Comparison of ENCODE assay signal across 26 cellular contexts in the genomic region with DNA sequence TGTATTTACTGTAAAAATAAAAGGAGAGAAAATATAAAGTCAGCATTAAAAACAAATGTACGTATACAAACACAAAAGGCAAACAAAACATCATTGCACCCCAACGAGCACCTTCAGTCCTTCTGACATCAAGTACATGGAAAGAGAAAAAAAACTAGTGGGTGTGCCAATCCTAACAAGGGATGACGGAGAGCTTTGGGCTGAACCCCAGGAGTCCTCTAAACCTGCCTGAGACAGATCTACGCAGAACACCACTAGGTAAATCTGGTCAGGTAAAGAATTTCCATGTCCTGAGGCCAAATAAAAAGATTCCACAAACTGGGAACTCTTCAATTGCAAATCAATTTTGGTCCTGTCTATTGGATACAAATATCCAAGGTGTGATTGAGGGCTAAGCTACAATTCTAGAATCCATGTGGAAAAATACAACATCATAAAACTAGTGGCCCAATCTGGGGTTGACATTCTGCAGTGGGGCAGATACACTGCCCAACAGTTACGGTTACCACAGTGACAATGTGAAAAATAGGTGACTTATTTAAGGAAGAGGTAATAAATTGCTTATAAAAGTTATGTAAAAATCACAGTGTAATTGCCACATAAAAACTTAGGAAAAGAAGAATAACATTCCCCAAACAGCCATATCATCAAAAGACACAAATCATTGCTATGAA.
"Had no signal": no experiment of that assay in that cellular context is flagged by ENCODE, and none has a peak within 500 bp of the region (broad histone marks: within the 10 kb centered on the region; RNA-seq: fewer than 3 reads in every experiment).

No MANE protein-coding gene starts in this region.

- H3K27ac Mint-ChIP-seq: activated B cell treated with CpG ODN at 0.5 μM for 24 hours; activated CD4-positive, alpha-beta T cell treated with anti-CD3 and anti-CD28 coated beads for 36 hours; activated naive CD8-positive, alpha-beta T cell treated with anti-CD3 and anti-CD28 coated beads for 36 hours; activated T-cell treated with anti-CD3 and anti-CD28 coated beads, Interleukin-2, amount 50 U/mL, for 24 hours; activated T-helper 17 cell treated with anti-CD3 and anti-CD28 coated beads, Interleukin-2, amount 50 U/mL, for 72 hours; memory B cell; stimulated activated memory B cell treated with anti-CD40 and anti-IgM and Interleukin-4, amounts not matched to agents 10 μg/mL and 1 μg/mL and 100 μg/mL, for 72 hours had no signal

- H3K9me3 Mint-ChIP-seq: activated B cell treated with CpG ODN at 0.5 μM for 24 hours; activated naive CD8-positive, alpha-beta T cell treated with anti-CD3 and anti-CD28 coated beads for 36 hours; activated T-cell treated with anti-CD3 and anti-CD28 coated beads, Interleukin-2, amount 50 U/mL, for 24 hours; activated T-helper 17 cell treated with anti-CD3 and anti-CD28 coated beads, Interleukin-2, amount 50 U/mL, for 72 hours; memory B cell; naive thymus-derived CD4-positive, alpha-beta T cell; neural crest cell; stimulated activated memory B cell treated with anti-CD40 and anti-IgM and Interleukin-4, amounts not matched to agents 10 μg/mL and 1 μg/mL and 100 μg/mL, for 72 hours had no signal

- H3K4me1 ChIP-seq: breast epithelium, gastroesophageal sphincter, left ventricle myocardium inferior had no signal

- H3K27me3 Mint-ChIP-seq: activated B cell treated with CpG ODN at 0.5 μM for 24 hours; activated CD4-positive, alpha-beta T cell treated with anti-CD3 and anti-CD28 coated beads for 36 hours; activated naive CD8-positive, alpha-beta T cell treated with anti-CD3 and anti-CD28 coated beads for 36 hours; activated T-cell treated with anti-CD3 and anti-CD28 coated beads, Interleukin-2, amount 50 U/mL, for 24 hours; activated T-helper 17 cell treated with anti-CD3 and anti-CD28 coated beads, Interleukin-2, amount 50 U/mL, for 72 hours; memory B cell; naive thymus-derived CD4-positive, alpha-beta T cell; stimulated activated memory B cell treated with anti-CD40 and anti-IgM and Interleukin-4, amounts not matched to agents 10 μg/mL and 1 μg/mL and 100 μg/mL, for 72 hours had no signal

- H3K27ac ChIP-seq: breast epithelium, coronary artery, epithelial cell of prostate, gastroesophageal sphincter, left ventricle myocardium inferior, right lobe of liver had no signal

- DNase-seq: activated B cell treated with CpG ODN at 0.5 μM for 24 hours; activated CD4-positive, alpha-beta T cell treated with anti-CD3 and anti-CD28 coated beads for 36 hours; activated CD4-positive, alpha-beta T cell treated with anti-CD3 and anti-CD28 coated beads, Interleukin-2, amount 50 U/mL, for 4 hours; activated CD8-positive, alpha-beta memory T cell treated with anti-CD3 and anti-CD28 coated beads for 24 hours; activated CD8-positive, alpha-beta memory T cell treated with anti-CD3 and anti-CD28 coated beads, Interleukin-2, amount 50 U/mL, for 4 hours; activated naive CD8-positive, alpha-beta T cell treated with anti-CD3 and anti-CD28 coated beads for 36 hours; activated T-cell treated with anti-CD3 and anti-CD28 coated beads, Interleukin-2, amount 50 U/mL, for 24 hours; cerebellar nuclear complex; head of caudate nucleus; hypothalamus; left ventricle myocardium inferior; naive thymus-derived CD4-positive, alpha-beta T cell; posterior cingulate gyrus; right lobe of liver; small intestine; stimulated activated CD4-positive, alpha-beta T cell treated with anti-CD3 and anti-CD28 coated beads, Interleukin-2, amount 100 ng/mL, for 24 hours; T-helper 9 cell; trophoblast cell had no signal

- H3K36me3 ChIP-seq: breast epithelium, gastroesophageal sphincter, left ventricle myocardium inferior, right lobe of liver had no signal

- H3K4me1 Mint-ChIP-seq: activated B cell treated with CpG ODN at 0.5 μM for 24 hours; activated naive CD8-positive, alpha-beta T cell treated with anti-CD3 and anti-CD28 coated beads for 36 hours; memory B cell; stimulated activated memory B cell treated with anti-CD40 and anti-IgM and Interleukin-4, amounts not matched to agents 10 μg/mL and 1 μg/mL and 100 μg/mL, for 72 hours had no signal

- ATAC-seq: activated CD4-positive, alpha-beta T cell treated with anti-CD3 and anti-CD28 coated beads for 36 hours; activated T-helper 17 cell treated with anti-CD3 and anti-CD28 coated beads, Interleukin-2, amount 50 U/mL, for 72 hours; gastroesophageal sphincter; naive thymus-derived CD4-positive, alpha-beta T cell; right lobe of liver; stimulated activated memory B cell treated with anti-CD40 and anti-IgM and Interleukin-4, amounts not matched to agents 10 μg/mL and 1 μg/mL and 100 μg/mL, for 72 hours had no signal

- H3K4me3 Mint-ChIP-seq: activated B cell treated with CpG ODN at 0.5 μM for 24 hours; activated CD4-positive, alpha-beta T cell treated with anti-CD3 and anti-CD28 coated beads for 36 hours; activated naive CD8-positive, alpha-beta T cell treated with anti-CD3 and anti-CD28 coated beads for 36 hours; activated T-cell treated with anti-CD3 and anti-CD28 coated beads, Interleukin-2, amount 50 U/mL, for 24 hours; activated T-helper 17 cell treated with anti-CD3 and anti-CD28 coated beads, Interleukin-2, amount 50 U/mL, for 72 hours; memory B cell; naive thymus-derived CD4-positive, alpha-beta T cell; neural crest cell; stimulated activated memory B cell treated with anti-CD40 and anti-IgM and Interleukin-4, amounts not matched to agents 10 μg/mL and 1 μg/mL and 100 μg/mL, for 72 hours had no signal

- H3K9me3 ChIP-seq: breast epithelium, gastroesophageal sphincter, left ventricle myocardium inferior, right lobe of liver had no signal

- H3K27me3 ChIP-seq: breast epithelium, gastroesophageal sphincter, right lobe of liver had no signal

- H3K4me3 ChIP-seq: breast epithelium, coronary artery, gastroesophageal sphincter, left ventricle myocardium inferior, right lobe of liver had no signal
